Comparison of ENCODE assay signal across 19 cellular contexts in genomic region chr2:10273215-10274175, GRCh38.
"Had no signal": no experiment of that assay in that cellular context is flagged by ENCODE, and none has a peak within 500 bp of the region (broad histone marks: within the 10 kb centered on the region; RNA-seq: fewer than 3 reads in every experiment).

No MANE protein-coding gene starts in this region.

- H3K36me3 ChIP-seq: breast epithelium, right lobe of liver, thoracic aorta, upper lobe of left lung had no signal

- H3K4me3 ChIP-seq: breast epithelium, coronary artery, right lobe of liver, SK-N-MC, skin epidermis, thoracic aorta, upper lobe of left lung had no signal

- H3K27ac ChIP-seq: breast epithelium, coronary artery, parathyroid adenoma, right lobe of liver, SK-N-MC, skin epidermis, thoracic aorta, upper lobe of left lung had no signal

- H2AFZ ChIP-seq: parathyroid adenoma had no signal

- DNase-seq: activated CD4-positive, alpha-beta T cell treated with anti-CD3 and anti-CD28 coated beads, Interleukin-2, amount 10 ng/mL, durations not matched to agents 7 days and 5 days; activated CD4-positive, CD25-positive, alpha-beta regulatory T cell treated with anti-CD3 and anti-CD28 coated beads, Interleukin-2, amount 50 U/mL, for 72 hours; activated CD8-positive, alpha-beta T cell treated with anti-CD3 and anti-CD28 coated beads, Interleukin-2, amount 10 ng/mL, durations not matched to agents 7 days and 5 days; activated naive CD4-positive, alpha-beta T cell; amniotic stem cell; kidney glomerular epithelial cell; stimulated activated CD4-positive, alpha-beta T cell treated with anti-CD3 and anti-CD28 coated beads, Interleukin-15, amount 100 ng/mL, for 24 hours; stimulated activated naive CD4-positive, alpha-beta T cell; SW 1271; T-helper 2 cell had no signal

- H3K9me3 ChIP-seq: breast epithelium, right lobe of liver, thoracic aorta, upper lobe of left lung had no signal

- H3K4me1 ChIP-seq: breast epithelium had no signal

- H3K79me2 ChIP-seq: parathyroid adenoma had no signal

- H3K9ac ChIP-seq: parathyroid adenoma had no signal

- FAIRE-seq: endometrium had no signal

- H3K27me3 ChIP-seq: breast epithelium, right lobe of liver, upper lobe of left lung had no signal
